Comparison of ENCODE assay signal across 1 cellular context in genomic region chr3:188156051-188156450, GRCh38.
TF ChIP-seq lines count a peak whose summit lies in the region.

No MANE protein-coding gene starts in this region.

TF ChIP-seq in GM23338, 12 proteins besides CTCF, POLR2A, EP300 and RAD21 (continued from another document):
- TF ChIP-seq ETS1 (IDR thresholded peaks at IDR 0.05) (no peak), EZH2phosphoT487 (IDR thresholded peaks at IDR 0.05; ENCODE audit: unreplicated experiment) (no peak)
